Comparison of ENCODE assay signal across 1 cellular context in the genomic region with DNA sequence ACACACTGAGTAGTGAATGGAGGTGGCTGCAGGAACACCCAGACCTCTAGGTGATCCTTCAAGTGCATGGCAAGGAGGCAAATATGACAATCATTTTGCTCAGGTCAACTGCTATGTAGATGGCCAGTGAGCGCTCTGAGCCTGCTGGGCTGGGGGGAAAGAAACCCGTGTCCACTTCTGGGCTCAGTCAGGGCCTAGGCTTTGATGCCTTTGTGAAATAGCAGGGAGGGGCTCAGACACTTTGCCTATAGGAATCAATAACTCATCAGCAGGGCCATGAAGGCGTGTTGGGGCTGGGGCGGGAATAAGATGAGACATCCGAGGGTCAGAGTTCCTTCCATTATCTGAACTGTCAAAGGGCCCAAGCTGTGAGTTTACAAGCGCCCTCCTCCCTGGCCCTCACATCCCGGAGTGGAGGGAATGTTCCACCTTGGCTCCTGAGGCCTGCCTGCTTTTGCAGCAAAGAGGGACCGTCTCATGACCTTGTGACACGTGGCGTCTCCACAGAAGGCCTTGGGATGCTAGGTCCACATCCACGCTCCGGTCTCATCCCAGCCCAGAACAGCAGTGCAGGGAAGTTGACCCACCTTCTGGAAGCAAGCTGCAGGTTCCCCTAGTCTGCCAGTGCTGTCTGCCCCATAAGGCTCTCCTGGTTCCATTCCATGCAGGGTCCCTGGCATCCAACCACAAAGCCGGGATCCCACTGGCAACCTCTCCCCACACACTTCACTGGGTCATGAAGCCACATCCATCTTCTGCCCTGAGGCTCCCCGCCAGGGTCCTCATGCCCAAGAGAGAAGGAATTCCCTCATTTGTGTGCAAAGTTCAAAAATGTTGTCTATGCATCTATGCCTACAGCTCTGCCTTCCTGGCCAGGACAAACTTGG.
TF ChIP-seq lines count a peak whose summit lies in the region.

No MANE protein-coding gene starts in this region.

TF ChIP-seq in HCT116, 20 proteins besides CTCF, POLR2A, EP300 and RAD21:
- TF ChIP-seq, protein P1, sequence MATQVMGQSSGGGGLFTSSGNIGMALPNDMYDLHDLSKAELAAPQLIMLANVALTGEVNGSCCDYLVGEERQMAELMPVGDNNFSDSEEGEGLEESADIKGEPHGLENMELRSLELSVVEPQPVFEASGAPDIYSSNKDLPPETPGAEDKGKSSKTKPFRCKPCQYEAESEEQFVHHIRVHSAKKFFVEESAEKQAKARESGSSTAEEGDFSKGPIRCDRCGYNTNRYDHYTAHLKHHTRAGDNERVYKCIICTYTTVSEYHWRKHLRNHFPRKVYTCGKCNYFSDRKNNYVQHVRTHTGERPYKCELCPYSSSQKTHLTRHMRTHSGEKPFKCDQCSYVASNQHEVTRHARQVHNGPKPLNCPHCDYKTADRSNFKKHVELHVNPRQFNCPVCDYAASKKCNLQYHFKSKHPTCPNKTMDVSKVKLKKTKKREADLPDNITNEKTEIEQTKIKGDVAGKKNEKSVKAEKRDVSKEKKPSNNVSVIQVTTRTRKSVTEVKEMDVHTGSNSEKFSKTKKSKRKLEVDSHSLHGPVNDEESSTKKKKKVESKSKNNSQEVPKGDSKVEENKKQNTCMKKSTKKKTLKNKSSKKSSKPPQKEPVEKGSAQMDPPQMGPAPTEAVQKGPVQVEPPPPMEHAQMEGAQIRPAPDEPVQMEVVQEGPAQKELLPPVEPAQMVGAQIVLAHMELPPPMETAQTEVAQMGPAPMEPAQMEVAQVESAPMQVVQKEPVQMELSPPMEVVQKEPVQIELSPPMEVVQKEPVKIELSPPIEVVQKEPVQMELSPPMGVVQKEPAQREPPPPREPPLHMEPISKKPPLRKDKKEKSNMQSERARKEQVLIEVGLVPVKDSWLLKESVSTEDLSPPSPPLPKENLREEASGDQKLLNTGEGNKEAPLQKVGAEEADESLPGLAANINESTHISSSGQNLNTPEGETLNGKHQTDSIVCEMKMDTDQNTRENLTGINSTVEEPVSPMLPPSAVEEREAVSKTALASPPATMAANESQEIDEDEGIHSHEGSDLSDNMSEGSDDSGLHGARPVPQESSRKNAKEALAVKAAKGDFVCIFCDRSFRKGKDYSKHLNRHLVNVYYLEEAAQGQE (IDR thresholded peaks at IDR 0.05; ENCODE audit: low read depth): no peak
- 0 out of 2 replicates have a peak, but pooled peaks have one; percentile 7 for TF ChIP-seq POLR2AphosphoS5 (IDR thresholded peaks at IDR 0.05; ENCODE audit: low read depth, low read length)
TF ChIP-seq in HCT116: peak in this region for 1.
